In genomic region chr14:47676301-47676617, GRCh38 we compare ENCODE assay signal across 11 cellular contexts. TPM values are rescaled to one million over a fixed set of nuclear protein-coding genes. Genes with fewer than 3 reads are reported as not detected.
A peak's percentile ranks its signal among the peaks of the same experiment; 100 is the strongest.
DNase-seq lines count a peak whose midpoint lies in the region; ATAC-seq and TF ChIP-seq lines count a peak whose summit lies in the region.
"Had no signal": no experiment of that assay in that cellular context is flagged by ENCODE, and none has a peak within 500 bp of the region (broad histone marks: within the 10 kb centered on the region; RNA-seq: fewer than 3 reads in every experiment).

No MANE protein-coding gene starts in this region.

- peak overlapping the region; percentile 90 for H3K4me3 Mint-ChIP-seq in endothelial cell (ENCODE audit: unreplicated experiment)
- H3K4me3 Mint-ChIP-seq: stimulated activated memory B cell treated with anti-CD40 and anti-IgM and Interleukin-4, amounts not matched to agents 10 μg/mL and 1 μg/mL and 100 μg/mL, for 72 hours had no signal

- H3K27me3 ChIP-seq in H7 (ENCODE audit: control insufficient read depth, insufficient read depth, low read length), result peaks cover 60% of the 10 kb centered on the region
- H3K27me3 ChIP-seq in MG63, result peaks cover 10% of the 10 kb centered on the region; the same call in 1 of the 2 replicates
- H3K27me3 ChIP-seq in parathyroid adenoma (ENCODE audit: control insufficient read depth, insufficient read depth, low read length), result no peaks in the 10 kb centered on the region

- H3K36me3 Mint-ChIP-seq in endothelial cell (ENCODE audit: low read depth, unreplicated experiment), result peaks cover 3% of the 10 kb centered on the region
- H3K36me3 Mint-ChIP-seq: stimulated activated memory B cell treated with anti-CD40 and anti-IgM and Interleukin-4, amounts not matched to agents 10 μg/mL and 1 μg/mL and 100 μg/mL, for 72 hours had no signal

- no peaks in the 10 kb centered on the region for H3K9me2 ChIP-seq in OCI-LY7 (ENCODE audit: insufficient read depth, low read length)

- no peaks in the 10 kb centered on the region for H3K36me3 ChIP-seq in H7 (replicated peaks; ENCODE audit: control insufficient read depth, insufficient read depth, low read length)
- H3K36me3 ChIP-seq in MG63, result no peaks in the 10 kb centered on the region
- no peaks in the 10 kb centered on the region for H3K36me3 ChIP-seq in parathyroid adenoma (ENCODE audit: control insufficient read depth, insufficient read depth, low read length)
- no peaks in the 10 kb centered on the region for H3K36me3 ChIP-seq in OCI-LY7 (ENCODE audit: insufficient read depth, low read length)

- no peaks in the 10 kb centered on the region for H3K9me3 ChIP-seq in MG63
- no peaks in the 10 kb centered on the region for H3K9me3 ChIP-seq in parathyroid adenoma (ENCODE audit: control insufficient read depth, low read length)
- no peaks in the 10 kb centered on the region for H3K9me3 ChIP-seq in OCI-LY7 (ENCODE audit: low read length)

- BruUV-seq in OCI-LY7 (replicated peaks; lab: Mats Ljungman, UMichigan), result no TSS peak

- no peaks in the 10 kb centered on the region for H4K20me1 ChIP-seq in OCI-LY7 (ENCODE audit: insufficient read depth, low read length)

- H3K9me3 Mint-ChIP-seq in endothelial cell (ENCODE audit: unreplicated experiment), result no peaks in the 10 kb centered on the region

- TF ChIP-seq CTCF in endothelial cell (IDR thresholded peaks at IDR 0.05; ENCODE audit: unreplicated experiment) (no peak), parathyroid adenoma (IDR thresholded peaks at IDR 0.05) (no peak), OCI-LY7 (conservative IDR thresholded peaks at IDR 0.05; ENCODE audit: low read length) (no peak)

- H3K79me2 ChIP-seq in parathyroid adenoma (no peaks in the 10 kb centered on the region), OCI-LY7 (ENCODE audit: insufficient read depth, low read depth, low read length) (no peaks in the 10 kb centered on the region)

- no peaks in the 10 kb centered on the region for H3K4me1 ChIP-seq in parathyroid adenoma
- no peaks in the 10 kb centered on the region for H3K4me1 ChIP-seq in OCI-LY7 (ENCODE audit: insufficient read depth, low read length, poor library complexity, severe bottlenecking)

- POLR2A ChIA-PET in OCI-LY7 (lab: Charles Lee), result interaction anchor here (0.6 kb wide), 1 partner anchor 93 kb away, joined by 3 read pairs; no protein-coding TSS in a partner anchor

- no peak for DNase-seq in H7
- DNase-seq in MG63, result no peak
- no peak for DNase-seq in endothelial cell (ENCODE audit: low spot score)
- DNase-seq in GOT3 (lab: John Stamatoyannopoulos, UW), result no peak
- no peak for DNase-seq in OCI-LY7 (ENCODE audit: low spot score)
- DNase-seq: Calu3, cerebellar nuclear complex had no signal

- H3K4me3 ChIP-seq in H7 (ENCODE audit: insufficient read depth, low read depth, low read length) (peak overlapping the region; percentile 71), MG63 (peak overlapping the region; percentile 29), parathyroid adenoma (ENCODE audit: low read depth, low read length) (peak overlapping the region; percentile 13), OCI-LY7 (ENCODE audit: low read depth, low read length, poor library complexity, severe bottlenecking) (no peak overlapping the region)

- H3K4me1 Mint-ChIP-seq in endothelial cell (ENCODE audit: unreplicated experiment), result peaks cover 28% of the 10 kb centered on the region
- H3K4me1 Mint-ChIP-seq: stimulated activated memory B cell treated with anti-CD40 and anti-IgM and Interleukin-4, amounts not matched to agents 10 μg/mL and 1 μg/mL and 100 μg/mL, for 72 hours had no signal

- H3K27ac ChIP-seq in parathyroid adenoma (no peak overlapping the region), OCI-LY7 (ENCODE audit: low read depth, low read length, poor library complexity, severe bottlenecking) (no peak overlapping the region)
- H3K27ac ChIP-seq: VCaP had no signal

- H2AFZ ChIP-seq in parathyroid adenoma (peak overlapping the region; percentile 63), OCI-LY7 (ENCODE audit: low read length) (no peak overlapping the region)

- H3K4me2 ChIP-seq in parathyroid adenoma (ENCODE audit: low read length) (peak overlapping the region; percentile 57), OCI-LY7 (ENCODE audit: low read length) (no peak overlapping the region)

- intact Hi-C loops in OCI-LY7 (cut with micrococcal nuclease; ENCODE audit: unreplicated experiment), result no loop called here

- H3K27ac Mint-ChIP-seq in endothelial cell (ENCODE audit: unreplicated experiment), result peak overlapping the region; percentile 86
- H3K27ac Mint-ChIP-seq: stimulated activated memory B cell treated with anti-CD40 and anti-IgM and Interleukin-4, amounts not matched to agents 10 μg/mL and 1 μg/mL and 100 μg/mL, for 72 hours had no signal

- CTCF ChIA-PET in OCI-LY7 (lab: Charles Lee; ENCODE audit: unreplicated experiment), result no interaction called here

- no peak for ATAC-seq in GM21529 (IDR thresholded peaks at IDR 0.05; ENCODE audit: unreplicated experiment)
- ATAC-seq: stimulated activated memory B cell treated with anti-CD40 and anti-IgM and Interleukin-4, amounts not matched to agents 10 μg/mL and 1 μg/mL and 100 μg/mL, for 72 hours had no signal

- no peak overlapping the region for H3K9ac ChIP-seq in parathyroid adenoma

- H3K27me3 Mint-ChIP-seq in endothelial cell (ENCODE audit: unreplicated experiment), result peaks cover 18% of the 10 kb centered on the region

RNA-seq across cellular contexts. Expression of gene MDGA2, which starts 0.9 kb away (rescaled TPM):
- 3.0 and 3.7 TPM in 2 replicates for total RNA-seq in H7 (2014; rRNA removed; shearing (Covaris generic))
- total RNA-seq in MG63 (2014; rRNA removed; shearing (Covaris generic); ENCODE audit: low replicate concordance), result not detected in 2 replicates
- 8.1 TPM for total RNA-seq in endothelial cell (ENCODE audit: unreplicated experiment)
- total RNA-seq in OCI-LY7 (2014; rRNA removed; shearing (Covaris generic)), result not detected in 2 replicates
- total RNA-seq in OCI-LY7 (2022), result not detected in 2 replicates
- total RNA-seq: Calu3 had no signal
